Comparison of ENCODE assay signal across 36 cellular contexts in genomic region chrX:56530011-56530410, GRCh38. TPM values are rescaled to one million over a fixed set of nuclear protein-coding genes. Genes with fewer than 3 reads are reported as not detected.
DNase-seq lines count a peak whose midpoint lies in the region; ATAC-seq, FAIRE-seq and TF ChIP-seq lines count a peak whose summit lies in the region.
"Had no signal": no experiment of that assay in that cellular context is flagged by ENCODE, and none has a peak within 500 bp of the region (broad histone marks: within the 10 kb centered on the region; RNA-seq: fewer than 3 reads in every experiment).

No MANE protein-coding gene starts in this region.

- no peaks in the 10 kb centered on the region for H3K79me2 ChIP-seq in HepG2 (ENCODE audit: insufficient read depth, low read length)
- no peaks in the 10 kb centered on the region for H3K79me2 ChIP-seq in astrocyte (ENCODE audit: insufficient read depth, low read length)

- TF ChIP-seq POLR2A in HepG2 (IDR thresholded peaks at IDR 0.05; ENCODE audit: insufficient read depth in 1 of 2, low read depth in 2 of 2, low read length in 2 of 2): no peak
- TF ChIP-seq POLR2A in right lobe of liver (IDR thresholded peaks at IDR 0.05): no peak

- no peak overlapping the region for H3K4me3 Mint-ChIP-seq in astrocyte (ENCODE audit: unreplicated experiment)
- H3K4me3 Mint-ChIP-seq in immature natural killer cell: no peak overlapping the region
- H3K4me3 Mint-ChIP-seq: B cell; CD14-positive monocyte; CD4-positive, alpha-beta memory T cell; CD4-positive, alpha-beta T cell; CD8-positive, alpha-beta memory T cell; CD8-positive, alpha-beta T cell had no signal

- H2AFZ ChIP-seq in HepG2 (ENCODE audit: low read length) (no peak overlapping the region), astrocyte (ENCODE audit: low read depth, low read length) (no peak overlapping the region)

- H3K4me1 Mint-ChIP-seq in astrocyte (ENCODE audit: low read depth, unreplicated experiment) (no peaks in the 10 kb centered on the region), immature natural killer cell (no peaks in the 10 kb centered on the region)
- H3K4me1 Mint-ChIP-seq: B cell; CD14-positive monocyte; CD4-positive, alpha-beta memory T cell; CD4-positive, CD25-positive, alpha-beta regulatory T cell; CD8-positive, alpha-beta memory T cell had no signal

- POLR2A ChIA-PET in HepG2 (lab: Yijun Ruan, JAX): no interaction called here

- DNase-seq in HepG2 (ENCODE audit: low spot score) (no peak), astrocyte (ENCODE audit: low read depth) (no peak), left lobe of liver (ENCODE audit: low spot score) (no peak), right lobe of liver (no peak), SKM-1 treated with dmso at 0.1 percent for 144 hours (lab: John Stamatoyannopoulos, UW; ENCODE audit: unreplicated experiment) (no peak), immature natural killer cell (no peak), SW 1271 (lab: John Stamatoyannopoulos, UW) (no peak)
- DNase-seq: 8988T; ACHN; AML-193; BE2C; C1 segment of cervical spinal cord; Caco-2; Calu3; CD4-positive, alpha-beta memory T cell; CD4-positive, alpha-beta T cell; CD4-positive, CD25-positive, alpha-beta regulatory T cell; CD8-positive, alpha-beta memory T cell; CD8-positive, alpha-beta T cell; COR-L47; DMS 273 treated with DMSO at 0.1 percent for 48 hours; DMS153; DMS79; DMS79 treated with DMSO at 0.1 percent for 48 hours; DND-41; EL had no signal

- H3K27me3 ChIP-seq in liver (ENCODE audit: control insufficient read depth in 4 of 4, insufficient read depth in 4 of 4, low read length in 3 of 4): no peaks in the 10 kb centered on the region
- no peaks in the 10 kb centered on the region for H3K27me3 ChIP-seq in HepG2 (ENCODE audit: control insufficient read depth in 1 of 2, insufficient read depth in 2 of 2, low read length in 2 of 2)
- H3K27me3 ChIP-seq in astrocyte (ENCODE audit: insufficient read depth, low read length): no peaks in the 10 kb centered on the region
- H3K27me3 ChIP-seq in right lobe of liver: no peaks in the 10 kb centered on the region
- H3K27me3 ChIP-seq: BE2C had no signal

- FAIRE-seq in HepG2 (lab: Jason Lieb, UNC): no peak
- FAIRE-seq in astrocyte (lab: Jason Lieb, UNC): peak; percentile 47
- FAIRE-seq: A204.1, A549, D721Med had no signal

- H3K27ac Mint-ChIP-seq in astrocyte (ENCODE audit: unreplicated experiment): no peak overlapping the region
- no peak overlapping the region for H3K27ac Mint-ChIP-seq in immature natural killer cell
- H3K27ac Mint-ChIP-seq: B cell; CD14-positive monocyte; CD4-positive, alpha-beta memory T cell; CD4-positive, alpha-beta T cell; CD4-positive, CD25-positive, alpha-beta regulatory T cell; CD8-positive, alpha-beta memory T cell; CD8-positive, alpha-beta T cell had no signal

- H4K20me1 ChIP-seq in HepG2 (ENCODE audit: insufficient read depth, low read length): no peaks in the 10 kb centered on the region
- no peaks in the 10 kb centered on the region for H4K20me1 ChIP-seq in astrocyte (ENCODE audit: insufficient read depth, low read length)
- H4K20me1 ChIP-seq: BLaER1; BLaER1 treated with 17β-estradiol and CSF1 and Interleukin-3, amounts not matched to agents 10 nM and 100 nM had no signal

- H3K27ac ChIP-seq in liver (ENCODE audit: low read depth in 1 of 2, low read length in 2 of 2): no peak overlapping the region
- no peak overlapping the region for H3K27ac ChIP-seq in HepG2 (ENCODE audit: extremely low read length, insufficient read depth, low read length)
- H3K27ac ChIP-seq in astrocyte (ENCODE audit: low read depth, low read length): no peak overlapping the region
- H3K27ac ChIP-seq in right lobe of liver: peak overlapping the region in 2 of 3 donors; percentile 12 to 16
- H3K27ac ChIP-seq: 22Rv1; A549; BLaER1; BLaER1 treated with 17β-estradiol and CSF1 and Interleukin-3, amounts not matched to agents 10 nM and 100 nM; C4-2B had no signal

- H3K4me3 ChIP-seq in liver (ENCODE audit: low read depth in 1 of 3, low read length in 3 of 3): no peak overlapping the region
- H3K4me3 ChIP-seq in HepG2 (replicated peaks in 1 of 3; ENCODE audit: insufficient read depth in 1 of 3, low read depth in 2 of 3, low read length in 3 of 3): no peak overlapping the region
- no peak overlapping the region for H3K4me3 ChIP-seq in astrocyte (ENCODE audit: insufficient read depth, low read depth, low read length)
- H3K4me3 ChIP-seq in right lobe of liver: no peak overlapping the region
- H3K4me3 ChIP-seq: A549; BLaER1; BLaER1 treated with 17β-estradiol and CSF1 and Interleukin-3, amounts not matched to agents 10 nM and 100 nM had no signal

- H3K36me3 ChIP-seq in liver (ENCODE audit: control insufficient read depth in 4 of 4, insufficient read depth in 3 of 4, low read depth in 1 of 4, low read length in 3 of 4) (no peaks in the 10 kb centered on the region), HepG2 (replicated peaks in 1 of 2; ENCODE audit: control insufficient read depth in 1 of 2, insufficient read depth in 2 of 2, low read length in 2 of 2) (no peaks in the 10 kb centered on the region), astrocyte (ENCODE audit: insufficient read depth, low read length) (no peaks in the 10 kb centered on the region), right lobe of liver (no peaks in the 10 kb centered on the region)
- H3K36me3 ChIP-seq: BE2C; BLaER1; BLaER1 treated with 17β-estradiol and CSF1 and Interleukin-3, amounts not matched to agents 10 nM and 100 nM had no signal

- TF ChIP-seq RAD21 in liver (IDR thresholded peaks at IDR 0.05) (no peak), HepG2 (CRISPR knock-in tag; IDR thresholded peaks at IDR 0.05) (no peak)

- H3K4me1 ChIP-seq in liver (ENCODE audit: control insufficient read depth in 4 of 4, insufficient read depth in 4 of 4, low read length in 3 of 4): peaks cover 0 to 2% (median 1%) of the 10 kb centered on the region in 4 donors
- no peaks in the 10 kb centered on the region for H3K4me1 ChIP-seq in HepG2 (ENCODE audit: insufficient read depth, low read length)
- no peaks in the 10 kb centered on the region for H3K4me1 ChIP-seq in astrocyte (ENCODE audit: insufficient read depth, low read length)
- H3K4me1 ChIP-seq in right lobe of liver: peaks cover 0 to 3% (median 0%) of the 10 kb centered on the region in 4 donors
- H3K4me1 ChIP-seq: A549; BE2C; BLaER1; BLaER1 treated with 17β-estradiol and CSF1 and Interleukin-3, amounts not matched to agents 10 nM and 100 nM; Caco-2 had no signal

- intact Hi-C loops in HepG2 (cut with micrococcal nuclease; ENCODE audit: unreplicated experiment): no loop called here
- intact Hi-C loops in right lobe of liver (cut with DNase I): no loop called here

- CTCF ChIA-PET in HepG2 (lab: Yijun Ruan, JAX; ENCODE audit: low intra/inter-chr PET ratio, low total read pairs): no interaction called here

- H3K9me3 Mint-ChIP-seq in astrocyte (ENCODE audit: unreplicated experiment) (peaks cover 2% of the 10 kb centered on the region), immature natural killer cell (no peaks in the 10 kb centered on the region)
- H3K9me3 Mint-ChIP-seq: CD4-positive, alpha-beta T cell; CD8-positive, alpha-beta T cell had no signal

- ATAC-seq in HepG2 (no peak), left lobe of liver (peak; percentile 69), right lobe of liver (peak; percentile 45 to 79 (median 59))
- ATAC-seq: A549; CD8-positive, alpha-beta T cell had no signal

- H3K27me3 Mint-ChIP-seq in astrocyte (ENCODE audit: low read depth, unreplicated experiment): no peaks in the 10 kb centered on the region
- peaks cover 0 to 19% (median 0%) of the 10 kb centered on the region in 3 donors for H3K27me3 Mint-ChIP-seq in immature natural killer cell (ENCODE audit: low read depth in 3 of 3)
- H3K27me3 Mint-ChIP-seq: B cell; CD4-positive, alpha-beta memory T cell; CD4-positive, alpha-beta T cell; CD4-positive, CD25-positive, alpha-beta regulatory T cell had no signal

- no peaks in the 10 kb centered on the region for H3K36me3 Mint-ChIP-seq in astrocyte (ENCODE audit: low read depth, unreplicated experiment)
- H3K36me3 Mint-ChIP-seq in immature natural killer cell: no peaks in the 10 kb centered on the region
- H3K36me3 Mint-ChIP-seq: CD14-positive monocyte; CD4-positive, CD25-positive, alpha-beta regulatory T cell had no signal

- TF ChIP-seq EP300 in HepG2 (IDR thresholded peaks at IDR 0.05; ENCODE audit: low read depth in 2 of 2, low read length in 2 of 2) (no peak), HepG2 (CRISPR knock-in tag; IDR thresholded peaks at IDR 0.05; ENCODE audit: borderline replicate concordance) (no peak)

- BruUV-seq in HepG2 (replicated peaks; lab: Mats Ljungman, UMichigan): no TSS peak

- no peak overlapping the region for H3K4me2 ChIP-seq in HepG2 (ENCODE audit: low read depth, low read length)
- H3K4me2 ChIP-seq in astrocyte (ENCODE audit: low read length): no peak overlapping the region
- H3K4me2 ChIP-seq: A549; BLaER1; BLaER1 treated with 17β-estradiol and CSF1 and Interleukin-3, amounts not matched to agents 10 nM and 100 nM had no signal

- H3K9ac ChIP-seq in liver (ENCODE audit: low read depth in 1 of 2, low read length in 2 of 2) (no peak overlapping the region), HepG2 (ENCODE audit: insufficient read depth, low read depth, low read length) (no peak overlapping the region), astrocyte (ENCODE audit: low read length) (no peak overlapping the region)
- H3K9ac ChIP-seq: BLaER1; BLaER1 treated with 17β-estradiol and CSF1 and Interleukin-3, amounts not matched to agents 10 nM and 100 nM had no signal

- no peaks in the 10 kb centered on the region for H3K9me3 ChIP-seq in liver (ENCODE audit: control insufficient read depth in 4 of 4, low read length in 3 of 4)
- no peaks in the 10 kb centered on the region for H3K9me3 ChIP-seq in HepG2 (ENCODE audit: low read length)
- H3K9me3 ChIP-seq in astrocyte (ENCODE audit: insufficient read depth, low read depth, low read length): no peaks in the 10 kb centered on the region
- no peaks in the 10 kb centered on the region for H3K9me3 ChIP-seq in right lobe of liver
- H3K9me3 ChIP-seq: A549, BE2C, Caco-2 had no signal

- TF ChIP-seq CTCF in liver (IDR thresholded peaks at IDR 0.05; ENCODE audit: low read depth, low read length, missing input control): no peak
- TF ChIP-seq CTCF in HepG2 (CRISPR knock-in tag; IDR thresholded peaks at IDR 0.05): no peak
- TF ChIP-seq CTCF in astrocyte (IDR thresholded peaks at IDR 0.05; ENCODE audit: insufficient read depth, low read depth, low read length): no peak
- no peak for TF ChIP-seq CTCF in right lobe of liver (IDR thresholded peaks at IDR 0.05)

- WGBS in liver: 24% methylated on average over 1 of the region's 1 CpG
- 0% methylated on average over 1 of the region's 1 CpG for WGBS in HepG2 (ENCODE audit: low lambda C conversion rate)
- WGBS in right lobe of liver (ENCODE audit: insufficient coverage, low coverage, low lambda C conversion rate, missing lambda C conversion rate): 15% methylated on average over 1 of the region's 1 CpG

- in situ Hi-C loops in HepG2 (cut with HindIII; ENCODE audit: extremely low pct_ligation_motif_present, low pct_unique_long_range_greater_than_20kb): no loop called here

RNA-seq across cellular contexts. Expression of gene UBQLN2, which starts 33.4 kb away (rescaled TPM):
- total RNA-seq in liver (10 to 100 TPM; 10.0 to 11.9 TPM), HepG2 (2016; rRNA removed; fragmentation: Illumina TruSeq; extraction: Trizol) (4.1 and 6.9 TPM in 2 replicates), astrocyte (36.5 and 38.9 TPM in 2 replicates), left lobe of liver (11.6 TPM), right lobe of liver (10 to 100 TPM; 11.9 to 17.7 (median 13.6) TPM)
- polyA plus RNA-seq in liver (1 to 10 TPM; 7.9 to 8.2 TPM), HepG2 (2011; rRNA removed) (7.2 and 7.6 TPM in 2 replicates), immature natural killer cell (10 to 100 TPM; 23.5 to 47.0 (median 26.1) TPM)
- total RNA-seq in HepG2 (2016; cell fraction: cytosol; rRNA removed; fragmentation: Illumina TruSeq; extraction: Trizol; ENCODE audit: low read depth): 0.53 and 0.71 TPM in 2 replicates
- 4.1 and 7.0 TPM in 2 replicates for total RNA-seq in HepG2 (2016; cell fraction: insoluble cytoplasmic fraction; rRNA removed; fragmentation: Illumina TruSeq; extraction: Trizol)
- 2.5 and 2.7 TPM in 2 replicates for total RNA-seq in HepG2 (2016; cell fraction: membrane; rRNA removed; fragmentation: Illumina TruSeq; extraction: Trizol)
- total RNA-seq in HepG2 (2016; cell fraction: nucleus; rRNA removed; fragmentation: Illumina TruSeq; extraction: Trizol): 7.1 and 7.3 TPM in 2 replicates
- 6.3 and 8.1 TPM in 2 replicates for polyA plus RNA-seq in HepG2 (2011; cell fraction: cytosol; rRNA removed)
- polyA plus RNA-seq in HepG2 (2011; cell fraction: nucleus; rRNA removed): 6.3 and 7.2 TPM in 2 replicates
- 9.6 and 10.1 TPM in 2 replicates for polyA plus RNA-seq in HepG2 (2012)
- polyA plus RNA-seq in HepG2 (2016; cell fraction: cytosol; fragmentation: Illumina TruSeq; extraction: Trizol; ENCODE audit: low read depth): 0.43 and 0.59 TPM in 2 replicates
- 10.4 and 13.8 TPM in 2 replicates for polyA plus RNA-seq in HepG2 (2016; cell fraction: insoluble cytoplasmic fraction; fragmentation: Illumina TruSeq; extraction: Trizol; ENCODE audit: low read depth)
- polyA plus RNA-seq in HepG2 (2016; cell fraction: membrane; fragmentation: Illumina TruSeq; extraction: Trizol; ENCODE audit: low read depth): 2.0 and 2.5 TPM in 2 replicates
- 6.8 and 7.8 TPM in 2 replicates for polyA plus RNA-seq in HepG2 (2016; cell fraction: nucleus; fragmentation: Illumina TruSeq; extraction: Trizol; ENCODE audit: insufficient read depth, low read depth)
- 16.2 and 56.0 TPM in 2 replicates for polyA minus RNA-seq in HepG2 (2011; rRNA and poly(A)+ RNA removed; ENCODE audit: low replicate concordance)
- polyA minus RNA-seq in HepG2 (2011; cell fraction: cytosol; rRNA and poly(A)+ RNA removed): 11.5 and 15.8 TPM in 2 replicates
- 18.4 and 20.9 TPM in 2 replicates for polyA minus RNA-seq in HepG2 (2011; cell fraction: nucleus; rRNA and poly(A)+ RNA removed)

Comparison
In these comparisons a context has a peak if more than half of its experiments do, and no peak if none do; other contexts are left out.
1. H3K27ac ChIP-seq: peak in right lobe of liver (2 of 3); none in liver (0 of 2), HepG2 (single experiment) and astrocyte (single experiment).